ENCODE assay signal across 8 cellular contexts in the genomic region with DNA sequence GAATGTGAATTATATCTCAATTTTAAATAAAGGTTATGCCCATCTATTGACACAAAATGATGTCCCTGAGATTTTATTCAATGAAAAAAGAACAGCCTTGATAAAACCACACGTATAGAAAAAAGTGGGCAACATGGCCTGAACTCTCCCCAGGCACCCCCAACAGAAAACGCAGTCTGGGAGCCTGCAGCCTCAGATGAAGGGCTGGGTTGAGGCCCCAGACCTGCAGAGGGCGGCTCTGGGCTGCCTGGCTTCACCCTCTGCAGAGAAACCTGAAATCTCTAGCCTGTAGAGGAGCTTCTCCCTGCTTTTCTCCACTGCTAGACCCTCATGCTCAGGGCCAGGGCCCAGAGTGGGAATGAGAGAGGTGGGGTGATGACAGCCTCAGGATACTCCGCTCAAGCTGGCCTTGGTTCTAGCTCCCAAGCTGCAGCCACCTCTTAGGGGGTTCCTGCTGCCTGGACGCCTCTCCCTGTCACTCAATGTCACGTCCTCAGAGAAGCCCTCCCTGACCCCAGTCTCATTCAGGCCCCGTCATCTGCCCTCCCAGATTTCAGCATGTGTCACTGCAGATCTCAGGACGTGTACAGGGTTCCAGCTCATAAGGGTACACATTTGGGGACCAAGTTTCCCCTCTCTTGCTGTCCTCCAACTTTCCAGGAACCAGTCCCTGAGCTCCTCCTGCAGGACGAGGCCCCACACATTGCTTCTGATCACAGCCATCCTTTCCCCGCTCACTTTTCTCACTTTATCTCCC. TPM values are rescaled to one million over a fixed set of nuclear protein-coding genes. Genes with fewer than 3 reads are reported as not detected.
DNase-seq lines count a peak whose midpoint lies in the region; ATAC-seq and TF ChIP-seq lines count a peak whose summit lies in the region.

No MANE protein-coding gene starts in this region.

- peak overlapping the region; percentile 37 for H3K27ac ChIP-seq in CD4-positive, alpha-beta T cell (ENCODE audit: low read depth, low read length)
- H3K27ac ChIP-seq in H9 (ENCODE audit: insufficient read length, low read depth, low read length) = no peak overlapping the region
- H3K27ac ChIP-seq in trophoblast cell (ENCODE audit: low read depth, low read length) = peak overlapping the region; percentile 99

- POLR2A ChIA-PET in CD4-positive, alpha-beta T cell (lab: Charles Lee) = interaction anchor here (1.2 to 1.9 kb wide), 2 partner anchors 15 to 62 kb away, joined by 4 to 13 read pairs; a partner anchor contains a TSS

- H3K4ac ChIP-seq in H9 (ENCODE audit: low read depth, low read length) = no peak overlapping the region
- peak overlapping the region; percentile 99 for H3K4ac ChIP-seq in trophoblast cell (ENCODE audit: low read depth, low read length)

- intact Hi-C loops in CD4-positive, alpha-beta T cell (cut with DNase I, micrococcal nuclease) = loop anchor here in 1 of 2 experiments (2.0 kb wide), 1 partner anchor 22 kb away; a partner anchor contains a TSS

- peak overlapping the region; percentile 80 for H3K27ac Mint-ChIP-seq in CD4-positive, alpha-beta T cell
- peak overlapping the region; percentile 89 to 97 (median 97) for H3K27ac Mint-ChIP-seq in H9
- peak overlapping the region; percentile 72 for H3K27ac Mint-ChIP-seq in T-helper 1 cell treated with Interleukin-12 subunit alpha and Interleukin-12 subunit beta and Interleukin-4 antibody, amounts not matched to agents 30 μg/mL and 1 μg/mL, for 36 hours

- no peak overlapping the region for H2BK120ac ChIP-seq in H9 (ENCODE audit: low read depth, low read length, poor library complexity, severe bottlenecking)
- H2BK120ac ChIP-seq in trophoblast cell (ENCODE audit: insufficient read depth, low read length, poor library complexity) = peak overlapping the region; percentile 84

- WGBS in H9 (ENCODE audit: extremely low coverage, insufficient read length, low lambda C conversion rate) = no CpG with 5 or more reads among the region's 10 CpGs
- no CpG with 5 or more reads among the region's 10 CpGs for WGBS in trophoblast cell (ENCODE audit: extremely low coverage, insufficient coverage, insufficient read length)

- H2AFZ ChIP-seq in H9 (ENCODE audit: low read length) (no peak overlapping the region), trophoblast cell (ENCODE audit: insufficient read depth, low read length, poor library complexity) (no peak overlapping the region)

- H4K5ac ChIP-seq in H9 (ENCODE audit: insufficient read length, low read depth, low read length) = no peak overlapping the region

- H3K4me3 Mint-ChIP-seq in CD4-positive, alpha-beta T cell = peak overlapping the region; percentile 86
- peak overlapping the region; percentile 83 to 87 for H3K4me3 Mint-ChIP-seq in H9
- peak overlapping the region; percentile 82 for H3K4me3 Mint-ChIP-seq in T-helper 1 cell treated with Interleukin-12 subunit alpha and Interleukin-12 subunit beta and Interleukin-4 antibody, amounts not matched to agents 30 μg/mL and 1 μg/mL, for 36 hours

- no peaks in the 10 kb centered on the region for H3K27me3 Mint-ChIP-seq in CD4-positive, alpha-beta T cell
- peaks cover 2% of the 10 kb centered on the region for H3K27me3 Mint-ChIP-seq in H9 (ENCODE audit: low read depth)
- H3K27me3 Mint-ChIP-seq in T-helper 1 cell treated with Interleukin-12 subunit alpha and Interleukin-12 subunit beta and Interleukin-4 antibody, amounts not matched to agents 30 μg/mL and 1 μg/mL, for 36 hours (ENCODE audit: low read depth) = no peaks in the 10 kb centered on the region

- H2AK5ac ChIP-seq in H9 (ENCODE audit: insufficient read length, low read length) = no peak overlapping the region
- H2AK5ac ChIP-seq in trophoblast cell (ENCODE audit: low read length) = peak overlapping the region; percentile 94

- no peaks in the 10 kb centered on the region for H3K27me3 ChIP-seq in CD4-positive, alpha-beta T cell (ENCODE audit: control insufficient read depth, insufficient read depth, low read length)
- H3K27me3 ChIP-seq in H9 (ENCODE audit: insufficient read depth, low read length) = no peaks in the 10 kb centered on the region
- H3K27me3 ChIP-seq in trophoblast cell (ENCODE audit: insufficient read depth, low read length) = no peaks in the 10 kb centered on the region

- CTCF ChIA-PET in CD4-positive, alpha-beta T cell (lab: Charles Lee) = interaction anchor here (0.6 to 2.0 kb wide), 7 partner anchors 15 to 1837 kb away, joined by 3 to 10 read pairs (median 4); no protein-coding TSS in a partner anchor

- ATAC-seq in CD4-positive, alpha-beta T cell (ENCODE audit: poor library complexity) = no peak
- ATAC-seq in GM21825 (IDR thresholded peaks at IDR 0.05; ENCODE audit: unreplicated experiment) (no peak), GM21526 (IDR thresholded peaks at IDR 0.05; ENCODE audit: low FRiP score, unreplicated experiment) (no peak), GM21723 (IDR thresholded peaks at IDR 0.05; ENCODE audit: unreplicated experiment) (no peak)

- H2BK5ac ChIP-seq in H9 (ENCODE audit: insufficient read length, low read length) = no peak overlapping the region
- peak overlapping the region; percentile 95 for H2BK5ac ChIP-seq in trophoblast cell (ENCODE audit: low read depth, low read length, poor library complexity)

- H3K79me1 ChIP-seq in H9 (ENCODE audit: insufficient read depth, low read depth, low read length, poor library complexity, severe bottlenecking) (peaks cover 6% of the 10 kb centered on the region), trophoblast cell (ENCODE audit: low read length) (peaks cover 23% of the 10 kb centered on the region)

- no peak overlapping the region for H4K91ac ChIP-seq in H9 (ENCODE audit: insufficient read length, low read depth, low read length)
- H4K91ac ChIP-seq in trophoblast cell (ENCODE audit: low read depth, low read length) = peak overlapping the region; percentile 100

- H2BK15ac ChIP-seq in H9 (ENCODE audit: low read depth, low read length) = no peak overlapping the region

- H3K14ac ChIP-seq in H9 (ENCODE audit: insufficient read depth, low read length) (peak overlapping the region; percentile 99; the same call in 1 of the 2 replicates), trophoblast cell (ENCODE audit: low read length) (peak overlapping the region; percentile 99)

- H3K4me1 ChIP-seq in H9 (ENCODE audit: insufficient read depth, low read length) (no peaks in the 10 kb centered on the region), trophoblast cell (ENCODE audit: control insufficient read depth in 1 of 2, insufficient read depth in 2 of 2, low read length in 2 of 2) (peaks cover 14 to 21% of the 10 kb centered on the region in 2 experiments)

- no peaks in the 10 kb centered on the region for H3K9me3 Mint-ChIP-seq in CD4-positive, alpha-beta T cell
- H3K9me3 Mint-ChIP-seq in H9 = no peaks in the 10 kb centered on the region
- no peaks in the 10 kb centered on the region for H3K9me3 Mint-ChIP-seq in T-helper 1 cell treated with Interleukin-12 subunit alpha and Interleukin-12 subunit beta and Interleukin-4 antibody, amounts not matched to agents 30 μg/mL and 1 μg/mL, for 36 hours

- H4K20me1 ChIP-seq in H9 (ENCODE audit: control insufficient read depth, insufficient read depth, insufficient read length) = peaks cover under 1% of the 10 kb centered on the region

- H3K18ac ChIP-seq in H9 (ENCODE audit: insufficient read length, low read depth, low read length) (peak overlapping the region; percentile 100), trophoblast cell (ENCODE audit: low read length) (peak overlapping the region; percentile 49)

- H2BK20ac ChIP-seq in H9 (ENCODE audit: low read depth, low read length, poor library complexity, severe bottlenecking) = no peak overlapping the region

- H3K9ac ChIP-seq in H9 (ENCODE audit: extremely low read depth, insufficient read length, low read length) (peak overlapping the region; percentile 81), trophoblast cell (ENCODE audit: low read length) (peak overlapping the region; percentile 94)

- H3K4me1 Mint-ChIP-seq in CD4-positive, alpha-beta T cell (ENCODE audit: low read depth) = peaks cover 25% of the 10 kb centered on the region
- H3K4me1 Mint-ChIP-seq in H9 = peaks cover 16 to 20% of the 10 kb centered on the region in 2 experiments
- H3K4me1 Mint-ChIP-seq in T-helper 1 cell treated with Interleukin-12 subunit alpha and Interleukin-12 subunit beta and Interleukin-4 antibody, amounts not matched to agents 30 μg/mL and 1 μg/mL, for 36 hours (ENCODE audit: low read depth) = peaks cover 14% of the 10 kb centered on the region

- no peak overlapping the region for H4K8ac ChIP-seq in H9 (replicated peaks; ENCODE audit: insufficient read length, low read depth, low read length)
- peak overlapping the region; percentile 97 for H4K8ac ChIP-seq in trophoblast cell (ENCODE audit: low read depth, low read length)

- TF ChIP-seq CTCF in CD4-positive, alpha-beta T cell (IDR thresholded peaks at IDR 0.05) = no peak
- peak; percentile 44; the same call in 2 of the 3 replicates for TF ChIP-seq CTCF in H9 (conservative IDR thresholded peaks at IDR 0.05)
- TF ChIP-seq CTCF in epithelial cell of esophagus (IDR thresholded peaks at IDR 0.05; ENCODE audit: insufficient read depth, low read depth, low read length, missing control alignments) = peak; percentile 47

- H2BK12ac ChIP-seq in H9 (ENCODE audit: insufficient read length, low read depth, low read length) (no peak overlapping the region), trophoblast cell (ENCODE audit: low read length) (peak overlapping the region; percentile 16)

- H3T11ph ChIP-seq in H9 (ENCODE audit: low read length) = no peak overlapping the region

- H3K23me2 ChIP-seq in H9 (ENCODE audit: insufficient read length, low read depth, low read length, poor library complexity, severe bottlenecking) = peaks cover 12% of the 10 kb centered on the region

- H3K4me2 ChIP-seq in H9 (ENCODE audit: insufficient read depth, insufficient read length, low read length) (peak overlapping the region; percentile 77), trophoblast cell (ENCODE audit: low read length) (peak overlapping the region; percentile 86)

- no peak overlapping the region for H3K23ac ChIP-seq in H9 (ENCODE audit: insufficient read length, low read depth, low read length)
- no peak overlapping the region for H3K23ac ChIP-seq in trophoblast cell (ENCODE audit: low read length)

- peaks cover 15% of the 10 kb centered on the region for H3K36me3 Mint-ChIP-seq in CD4-positive, alpha-beta T cell (ENCODE audit: low read depth)
- peaks cover 8 to 32% (median 16%) of the 10 kb centered on the region in 3 experiments; a peak in 6 of 7 replicates for H3K36me3 Mint-ChIP-seq in H9 (ENCODE audit: insufficient read depth in 1 of 3, low read depth in 3 of 3)
- peaks cover 3% of the 10 kb centered on the region for H3K36me3 Mint-ChIP-seq in T-helper 1 cell treated with Interleukin-12 subunit alpha and Interleukin-12 subunit beta and Interleukin-4 antibody, amounts not matched to agents 30 μg/mL and 1 μg/mL, for 36 hours (ENCODE audit: low read depth)

- H4K12ac ChIP-seq in trophoblast cell (ENCODE audit: low read depth, low read length) = peak overlapping the region; percentile 98

- no peak overlapping the region for H3K56ac ChIP-seq in H9 (ENCODE audit: insufficient read length, low read depth, low read length)

- H3K4me3 ChIP-seq in epithelial cell of esophagus (ENCODE audit: low read length) (peak overlapping the region; percentile 86), trophoblast cell (ENCODE audit: low read depth, low read length) (peak overlapping the region; percentile 80)

- DNase-seq in CD4-positive, alpha-beta T cell = peak in 2 of 10 experiments; percentile 23 to 29
- DNase-seq in H9 = peak; percentile 56
- peak; percentile 46 for DNase-seq in epithelial cell of esophagus (ENCODE audit: low read depth)
- DNase-seq in trophoblast cell = peak in 1 of 2 donors; percentile 43

- H3K79me2 ChIP-seq in H9 (ENCODE audit: insufficient read depth, low read length) (peaks cover 14% of the 10 kb centered on the region; the same call in 1 of the 2 replicates), trophoblast cell (ENCODE audit: control insufficient read depth, insufficient read depth, low read length, poor library complexity) (peaks cover 27% of the 10 kb centered on the region)

- no peaks in the 10 kb centered on the region for H3K9me3 ChIP-seq in CD4-positive, alpha-beta T cell (ENCODE audit: control insufficient read depth, low read length)
- H3K9me3 ChIP-seq in H9 (ENCODE audit: control insufficient read depth, low read depth, low read length) = no peaks in the 10 kb centered on the region
- H3K9me3 ChIP-seq in trophoblast cell (ENCODE audit: insufficient read depth, low read depth, low read length) = no peaks in the 10 kb centered on the region

- H3K36me3 ChIP-seq in trophoblast cell (ENCODE audit: control insufficient read depth in 1 of 2, insufficient read depth in 2 of 2, low read length in 2 of 2) = peaks cover 7 to 17% of the 10 kb centered on the region in 2 experiments

RNA-seq across cellular contexts. Expression of a gene that starts 1.8 kb away (rescaled TPM):
- 10 to 100 TPM; 34.3 to 35.2 TPM for total RNA-seq in CD4-positive, alpha-beta T cell
- 126 and 128 TPM in 2 replicates for total RNA-seq in H9 (2021)
- polyA plus RNA-seq in trophoblast cell (2013) = 98.4 and 103 TPM in 2 replicates

RNA-seq across cellular contexts. Expression of a gene that starts 14.4 kb away (rescaled TPM):
- total RNA-seq in CD4-positive, alpha-beta T cell = 10 to 100 TPM; 88.9 to 93.8 TPM
- total RNA-seq in H9 (2021) = 166 and 174 TPM in 2 replicates
- polyA plus RNA-seq in trophoblast cell (2013) = 125 and 128 TPM in 2 replicates

RNA-seq across cellular contexts. Expression of a gene that starts 22.7 kb away (rescaled TPM):
- total RNA-seq in CD4-positive, alpha-beta T cell = 1 to 10 TPM; 1.6 to 2.3 TPM
- total RNA-seq in H9 (2021) = 70.4 and 75.9 TPM in 2 replicates
- polyA plus RNA-seq in trophoblast cell (2013) = 102 and 105 TPM in 2 replicates

Comparison
In these comparisons a context has a peak if more than half of its experiments do, and no peak if none do; other contexts are left out.
1. RNA of a gene that starts 22.7 kb away (total RNA-seq): 70.4 to 75.9 TPM in H9; 1.6 to 2.3 TPM in CD4-positive, alpha-beta T cell; every median in the first group is over 10 times any median in the second.
2. Peak in every context shown above with its lines, with median percentiles within 50 percentile points of each other: H3K27ac Mint-ChIP-seq and H3K4me3 Mint-ChIP-seq.